In the genomic region with DNA sequence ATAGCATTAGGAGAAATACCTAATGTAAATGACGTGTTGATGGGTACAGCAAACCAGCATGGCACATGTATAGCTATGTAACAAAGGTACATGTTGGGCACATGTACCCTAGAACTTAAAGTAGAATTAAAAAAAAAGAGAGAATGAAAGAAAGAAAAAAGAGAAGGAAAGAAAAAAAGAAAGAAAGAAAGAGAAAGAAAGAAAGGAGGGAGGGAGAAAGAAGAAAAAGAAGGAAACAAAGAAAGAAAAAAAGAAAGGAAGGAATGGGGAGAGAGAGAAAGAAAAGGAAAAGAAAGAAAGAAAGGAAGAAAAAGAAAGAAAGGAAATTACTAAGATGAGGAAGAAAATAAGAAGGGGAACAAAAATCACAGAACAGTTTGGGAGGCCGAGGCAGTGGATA, we compare ENCODE assay signal across 18 cellular contexts.
DNase-seq lines count a peak whose midpoint lies in the region; ATAC-seq and TF ChIP-seq lines count a peak whose summit lies in the region.
"Had no signal": no experiment of that assay in that cellular context is flagged by ENCODE, and none has a peak within 500 bp of the region (broad histone marks: within the 10 kb centered on the region; RNA-seq: fewer than 3 reads in every experiment).

No MANE protein-coding gene starts in this region.

- H3K36me3 Mint-ChIP-seq in CD8-positive, alpha-beta T cell = no peaks in the 10 kb centered on the region
- H3K36me3 Mint-ChIP-seq in H9 (ENCODE audit: insufficient read depth in 1 of 3, low read depth in 3 of 3) = no peaks in the 10 kb centered on the region; a peak in 1 of 7 replicates
- H3K36me3 Mint-ChIP-seq in central memory CD8-positive, alpha-beta T cell (ENCODE audit: insufficient read depth) = no peaks in the 10 kb centered on the region
- H3K36me3 Mint-ChIP-seq: CD14-positive monocyte; CD4-positive, alpha-beta memory T cell; CD4-positive, CD25-positive, alpha-beta regulatory T cell had no signal

- no peaks in the 10 kb centered on the region for H3K79me2 ChIP-seq in H9 (ENCODE audit: insufficient read depth, low read length)

- no peak overlapping the region for H4K8ac ChIP-seq in H9 (replicated peaks; ENCODE audit: insufficient read length, low read depth, low read length)

- H3K4me2 ChIP-seq in H9 (ENCODE audit: insufficient read depth, insufficient read length, low read length) = no peak overlapping the region
- H3K4me2 ChIP-seq: BLaER1 had no signal

- H3K27ac ChIP-seq in CD8-positive, alpha-beta T cell (ENCODE audit: low read depth, low read length) = no peak overlapping the region
- no peak overlapping the region for H3K27ac ChIP-seq in H9 (ENCODE audit: insufficient read length, low read depth, low read length)
- H3K27ac ChIP-seq: BLaER1 had no signal

- WGBS in H9 (ENCODE audit: extremely low coverage, insufficient read length, low lambda C conversion rate) = no CpG with 5 or more reads among the region's 2 CpGs

- no peak for DNase-seq in CD8-positive, alpha-beta T cell
- DNase-seq in H9 (no peak), GOT3 (lab: John Stamatoyannopoulos, UW) (no peak), NCI-H345 treated with DMSO at 0.1 percent for 48 hours (lab: John Stamatoyannopoulos, UW; ENCODE audit: unreplicated experiment) (no peak)
- DNase-seq in central memory CD8-positive, alpha-beta T cell (ENCODE audit: low spot score in 2 of 2) = no peak
- DNase-seq in stimulated activated CD4-positive, alpha-beta T cell treated with anti-CD3 and anti-CD28 coated beads, Interleukin-4, amount 100 ng/mL, for 24 hours = no peak
- DNase-seq: 8988T; ACHN; BE2C; C1 segment of cervical spinal cord; Caco-2; Calu3; CD4-positive, alpha-beta memory T cell; CD4-positive, CD25-positive, alpha-beta regulatory T cell; DMS79 treated with DMSO at 0.1 percent for 48 hours; GF-D8 had no signal

- intact Hi-C loops in CD8-positive, alpha-beta T cell (cut with DNase I, micrococcal nuclease) = no loop called here

- H3K4me1 Mint-ChIP-seq in CD8-positive, alpha-beta T cell (ENCODE audit: low read depth) = no peaks in the 10 kb centered on the region
- H3K4me1 Mint-ChIP-seq in H9 = no peaks in the 10 kb centered on the region
- no peaks in the 10 kb centered on the region for H3K4me1 Mint-ChIP-seq in central memory CD8-positive, alpha-beta T cell
- H3K4me1 Mint-ChIP-seq: CD14-positive monocyte; CD4-positive, alpha-beta memory T cell; CD4-positive, CD25-positive, alpha-beta regulatory T cell had no signal

- no peak overlapping the region for H2BK12ac ChIP-seq in H9 (ENCODE audit: insufficient read length, low read depth, low read length)

- no peaks in the 10 kb centered on the region for H3K27me3 ChIP-seq in CD8-positive, alpha-beta T cell (ENCODE audit: insufficient read depth, low read length)
- H3K27me3 ChIP-seq in H9 (ENCODE audit: insufficient read depth, low read length) = no peaks in the 10 kb centered on the region
- H3K27me3 ChIP-seq: BE2C, BLaER1 had no signal

- no peaks in the 10 kb centered on the region for H3K23me2 ChIP-seq in H9 (ENCODE audit: insufficient read length, low read depth, low read length, poor library complexity, severe bottlenecking)

- H3K14ac ChIP-seq in H9 (ENCODE audit: insufficient read depth, low read length) = no peak overlapping the region

- H3T11ph ChIP-seq in H9 (ENCODE audit: low read length) = no peak overlapping the region

- no peak overlapping the region for H2BK20ac ChIP-seq in H9 (ENCODE audit: low read depth, low read length, poor library complexity, severe bottlenecking)

- POLR2A ChIA-PET in CD8-positive, alpha-beta T cell (lab: Charles Lee) = no interaction called here

- no peaks in the 10 kb centered on the region for H3K27me3 Mint-ChIP-seq in CD8-positive, alpha-beta T cell (ENCODE audit: low read depth)
- no peaks in the 10 kb centered on the region for H3K27me3 Mint-ChIP-seq in H9 (ENCODE audit: low read depth)
- H3K27me3 Mint-ChIP-seq in central memory CD8-positive, alpha-beta T cell = no peaks in the 10 kb centered on the region
- H3K27me3 Mint-ChIP-seq: CD4-positive, alpha-beta memory T cell; CD4-positive, CD25-positive, alpha-beta regulatory T cell had no signal

- H3K4me3 Mint-ChIP-seq in CD8-positive, alpha-beta T cell = no peak overlapping the region
- no peak overlapping the region for H3K4me3 Mint-ChIP-seq in H9
- no peak overlapping the region for H3K4me3 Mint-ChIP-seq in central memory CD8-positive, alpha-beta T cell
- H3K4me3 Mint-ChIP-seq: CD14-positive monocyte; CD4-positive, alpha-beta memory T cell; CD4-positive, CD25-positive, alpha-beta regulatory T cell had no signal

- no peak overlapping the region for H2AFZ ChIP-seq in H9 (ENCODE audit: low read length)

- no peaks in the 10 kb centered on the region for H3K9me3 ChIP-seq in CD8-positive, alpha-beta T cell (ENCODE audit: low read length)
- no peaks in the 10 kb centered on the region for H3K9me3 ChIP-seq in H9 (ENCODE audit: control insufficient read depth, low read depth, low read length)
- H3K9me3 ChIP-seq: BE2C, BLaER1, Caco-2 had no signal

- no peak overlapping the region for H2BK15ac ChIP-seq in H9 (ENCODE audit: low read depth, low read length)

- no peak overlapping the region for H2BK5ac ChIP-seq in H9 (ENCODE audit: insufficient read length, low read length)

- H3K56ac ChIP-seq in H9 (ENCODE audit: insufficient read length, low read depth, low read length) = no peak overlapping the region

- H4K20me1 ChIP-seq in H9 (ENCODE audit: control insufficient read depth, insufficient read depth, insufficient read length) = no peaks in the 10 kb centered on the region
- H4K20me1 ChIP-seq: BLaER1 had no signal

- no peak overlapping the region for H4K5ac ChIP-seq in H9 (ENCODE audit: insufficient read length, low read depth, low read length)

- H2BK120ac ChIP-seq in H9 (ENCODE audit: low read depth, low read length, poor library complexity, severe bottlenecking) = no peak overlapping the region

- H3K9ac ChIP-seq in H9 (ENCODE audit: extremely low read depth, insufficient read length, low read length) = no peak overlapping the region
- H3K9ac ChIP-seq: BLaER1 had no signal

- H3K4me3 ChIP-seq in CD8-positive, alpha-beta T cell (ENCODE audit: low read depth, low read length) = no peak overlapping the region
- H3K4me3 ChIP-seq: BLaER1 had no signal

- no peak overlapping the region for H3K4ac ChIP-seq in H9 (ENCODE audit: low read depth, low read length)

- H3K23ac ChIP-seq in H9 (ENCODE audit: insufficient read length, low read depth, low read length) = no peak overlapping the region

- H3K79me1 ChIP-seq in H9 (ENCODE audit: insufficient read depth, low read depth, low read length, poor library complexity, severe bottlenecking) = no peaks in the 10 kb centered on the region

- H3K27ac Mint-ChIP-seq in CD8-positive, alpha-beta T cell = no peak overlapping the region
- peak overlapping the region in 2 of 3 experiments; percentile 35 to 44; a peak in 2 of 7 replicates for H3K27ac Mint-ChIP-seq in H9
- peak overlapping the region; percentile 33 for H3K27ac Mint-ChIP-seq in central memory CD8-positive, alpha-beta T cell (ENCODE audit: low read depth)
- H3K27ac Mint-ChIP-seq: CD14-positive monocyte; CD4-positive, alpha-beta memory T cell; CD4-positive, CD25-positive, alpha-beta regulatory T cell had no signal

- no peaks in the 10 kb centered on the region for H3K4me1 ChIP-seq in CD8-positive, alpha-beta T cell (ENCODE audit: insufficient read depth, low read length)
- 0 out of 2 replicates have a peak, but pooled peaks cover 3% of the 10 kb centered on the region for H3K4me1 ChIP-seq in H9 (ENCODE audit: insufficient read depth, low read length)
- H3K4me1 ChIP-seq: BE2C, BLaER1, Caco-2 had no signal

- CTCF ChIA-PET in CD8-positive, alpha-beta T cell (lab: Charles Lee) = no interaction called here

- peak; percentile 23 for TF ChIP-seq CTCF in CD8-positive, alpha-beta T cell (IDR thresholded peaks at IDR 0.05)
- no peak for TF ChIP-seq CTCF in H9 (conservative IDR thresholded peaks at IDR 0.05)

- H3K36me3 ChIP-seq in CD8-positive, alpha-beta T cell (ENCODE audit: insufficient read depth, low read length) = no peaks in the 10 kb centered on the region
- H3K36me3 ChIP-seq: BE2C, BLaER1 had no signal

- H2AK5ac ChIP-seq in H9 (ENCODE audit: insufficient read length, low read length) = no peak overlapping the region

- H4K91ac ChIP-seq in H9 (ENCODE audit: insufficient read length, low read depth, low read length) = no peak overlapping the region

- no peak overlapping the region for H3K18ac ChIP-seq in H9 (ENCODE audit: insufficient read length, low read depth, low read length)

- no peak for ATAC-seq in CD8-positive, alpha-beta T cell
- ATAC-seq in central memory CD8-positive, alpha-beta T cell (replicated peaks; ENCODE audit: extremely low read depth, poor library complexity, severe bottlenecking) = no peak

- peaks cover 2% of the 10 kb centered on the region for H3K9me3 Mint-ChIP-seq in CD8-positive, alpha-beta T cell
- no peaks in the 10 kb centered on the region for H3K9me3 Mint-ChIP-seq in H9
- peaks cover 9% of the 10 kb centered on the region for H3K9me3 Mint-ChIP-seq in central memory CD8-positive, alpha-beta T cell
